In the genomic region with DNA sequence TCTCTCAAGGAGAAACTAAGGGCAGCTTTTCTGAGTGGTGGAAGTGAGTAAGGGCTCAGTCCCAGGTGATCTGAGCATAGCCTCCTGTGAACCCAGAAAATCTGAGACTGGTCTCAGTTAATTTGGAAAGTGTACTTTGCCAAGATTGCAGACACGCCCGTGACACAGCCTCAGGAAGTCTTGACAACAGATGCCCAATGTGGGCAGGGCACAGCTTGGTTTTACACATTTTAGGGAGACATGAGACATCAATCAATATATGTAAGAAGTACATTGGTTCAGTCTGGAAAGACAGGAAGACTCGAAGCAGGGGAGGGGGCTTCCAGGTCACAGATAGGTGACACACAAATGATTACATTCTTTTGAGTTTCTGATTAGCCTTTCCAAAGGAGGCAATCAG, we compare ENCODE assay signal across 16 cellular contexts.
"Had no signal": no experiment of that assay in that cellular context is flagged by ENCODE, and none has a peak within 500 bp of the region (broad histone marks: within the 10 kb centered on the region; RNA-seq: fewer than 3 reads in every experiment).

No MANE protein-coding gene starts in this region.

- H3K27ac Mint-ChIP-seq: activated naive CD8-positive, alpha-beta T cell; WTC11 had no signal

- H3K4me1 ChIP-seq: body of pancreas, esophagus squamous epithelium, prostate gland, upper lobe of right lung had no signal

- H3K4me3 Mint-ChIP-seq: activated naive CD8-positive, alpha-beta T cell; activated T-cell treated with anti-CD3 and anti-CD28 coated beads, Interleukin-2, amount 50 U/mL, for 24 hours; effector memory CD8-positive, alpha-beta T cell; naive B cell; WTC11 had no signal

- DNase-seq: activated CD4-positive, alpha-beta T cell treated with anti-CD3 and anti-CD28 coated beads for 48 hours; activated gamma-delta T cell; activated T-cell treated with anti-CD3 and anti-CD28 coated beads, Interleukin-2, amount 50 U/mL, for 24 hours; amygdala; body of pancreas; effector memory CD8-positive, alpha-beta T cell; esophagus squamous epithelium; left ventricle myocardium superior; naive B cell; right cardiac atrium; SW 1271; upper lobe of right lung had no signal

- H3K36me3 Mint-ChIP-seq: activated naive CD8-positive, alpha-beta T cell; naive B cell; WTC11 had no signal

- H3K9me3 Mint-ChIP-seq: activated T-cell treated with anti-CD3 and anti-CD28 coated beads, Interleukin-2, amount 50 U/mL, for 24 hours; effector memory CD8-positive, alpha-beta T cell; WTC11 had no signal

- H3K27me3 ChIP-seq: body of pancreas, esophagus squamous epithelium, upper lobe of right lung had no signal

- H3K36me3 ChIP-seq: esophagus squamous epithelium, prostate gland, upper lobe of right lung had no signal

- H3K9me3 ChIP-seq: body of pancreas, esophagus squamous epithelium, prostate gland, upper lobe of right lung had no signal

- H3K27ac ChIP-seq: body of pancreas, esophagus squamous epithelium, prostate gland, skin epidermis, upper lobe of right lung had no signal

- H3K27me3 Mint-ChIP-seq: activated T-cell treated with anti-CD3 and anti-CD28 coated beads, Interleukin-2, amount 50 U/mL, for 24 hours had no signal

- H3K4me3 ChIP-seq: body of pancreas, esophagus squamous epithelium, prostate gland, skin epidermis, upper lobe of right lung had no signal

- H3K4me1 Mint-ChIP-seq: WTC11 had no signal

- ATAC-seq: body of pancreas; effector memory CD8-positive, alpha-beta T cell; left ventricle myocardium superior; right cardiac atrium; WTC11 had no signal
